Comparison of ENCODE assay signal across 1 cellular context in genomic region chrX:130788786-130789581, GRCh38.
TF ChIP-seq lines count a peak whose summit lies in the region.

No MANE protein-coding gene starts in this region.

TF ChIP-seq in H1, 55 proteins besides CTCF, POLR2A, EP300 and RAD21 (continued from another document):
- TF ChIP-seq CHD7 (IDR thresholded peaks at IDR 0.05; ENCODE audit: insufficient replicate concordance, low read length) (no peak), NANOG (IDR thresholded peaks at IDR 0.05; ENCODE audit: insufficient read depth, low read depth, low read length, poor library complexity, severe bottlenecking) (no peak), ZNF274 (IDR thresholded peaks at IDR 0.05; ENCODE audit: borderline replicate concordance, extremely low read depth, low read length) (no peak), RFX5 (IDR thresholded peaks at IDR 0.05; ENCODE audit: borderline replicate concordance, low read depth, low read length) (no peak), ATF3 (IDR thresholded peaks at IDR 0.05; ENCODE audit: insufficient read depth, low read depth, low read length) (no peak)
